ENCODE assay signal across 8 cellular contexts in the genomic region with DNA sequence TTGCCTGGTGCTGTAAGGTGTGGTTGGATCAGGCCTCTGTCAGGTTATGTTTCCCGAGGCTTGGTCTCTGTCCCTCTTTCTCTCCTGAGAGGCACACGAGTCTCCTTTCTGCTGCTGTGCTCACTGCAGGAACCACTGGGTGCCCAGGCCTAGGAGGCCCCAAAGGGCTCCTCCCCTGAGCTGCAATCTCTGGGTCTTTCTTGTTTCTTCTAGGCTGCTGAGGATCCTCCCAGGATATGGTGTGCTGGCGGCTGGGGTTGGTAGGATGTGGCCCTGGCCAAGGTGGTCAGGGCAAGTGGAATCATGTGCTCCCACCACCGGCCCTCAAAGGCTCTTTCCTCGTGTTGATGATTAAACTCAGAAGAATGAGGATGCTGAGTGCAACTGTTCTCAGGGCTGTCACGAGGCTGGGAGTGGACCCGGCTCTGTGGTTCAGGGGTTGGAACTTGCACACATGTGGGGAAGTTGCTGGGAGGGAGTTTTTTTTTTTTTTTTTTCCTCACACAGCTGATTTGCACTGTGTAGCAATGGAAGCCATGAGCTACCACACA. TPM values are rescaled to one million over a fixed set of nuclear protein-coding genes. Genes with fewer than 3 reads are reported as not detected.
DNase-seq lines count a peak whose midpoint lies in the region; ATAC-seq lines count a peak whose summit lies in the region.

No MANE protein-coding gene starts in this region.

- H3K27me3 ChIP-seq in mesenchymal stem cell (ENCODE audit: control insufficient read depth in 1 of 2, insufficient read depth in 1 of 2, low read length in 2 of 2), result no peaks in the 10 kb centered on the region
- no peaks in the 10 kb centered on the region for H3K27me3 ChIP-seq in aorta (ENCODE audit: control insufficient read depth in 1 of 2, insufficient read depth in 2 of 2, low read length in 1 of 2)

- H2BK15ac ChIP-seq in mesenchymal stem cell (ENCODE audit: low read depth, poor library complexity, severe bottlenecking), result peak overlapping the region; percentile 8

- H4K91ac ChIP-seq in mesenchymal stem cell (ENCODE audit: low read length), result peak overlapping the region; percentile 94

- DNase-seq in 8988T (peak; percentile 51), NOMO-1 (lab: John Stamatoyannopoulos, UW; ENCODE audit: unreplicated experiment in 2 of 2) (peak; percentile 61 to 73), dedifferentiated amniotic fluid mesenchymal stem cell (ENCODE audit: extremely low spot score) (peak; percentile 94), mesenchymal stem cell (peak; percentile 100), aorta (peak; percentile 86 to 95), retina (no peak)

- 16% methylated on average over 6 of the region's 7 CpGs for WGBS in mesenchymal stem cell
- WGBS in aorta, 2 donors, result 34 to 36% methylated on average over 7 of the region's 7 CpGs

- peak overlapping the region; percentile 62 for H3K9ac ChIP-seq in mesenchymal stem cell (ENCODE audit: low read length)

- peak overlapping the region; percentile 80 for H2BK5ac ChIP-seq in mesenchymal stem cell (ENCODE audit: low read depth, low read length, poor library complexity, severe bottlenecking)

- H3K27ac ChIP-seq in mesenchymal stem cell (ENCODE audit: low read length, poor library complexity, severe bottlenecking) (peak overlapping the region; percentile 89), aorta (ENCODE audit: low read depth in 1 of 2, low read length in 2 of 2) (peak overlapping the region in 1 of 2 donors; percentile 2)

- no peak overlapping the region for H2AFZ ChIP-seq in mesenchymal stem cell (ENCODE audit: low read depth, low read length)

- intact Hi-C loops in aorta (cut with DNase I), result no loop called here

- peak overlapping the region in 1 of 2 experiments; percentile 57 for H3K23ac ChIP-seq in mesenchymal stem cell (ENCODE audit: low read length in 2 of 2)

- peak overlapping the region; percentile 90 for H4K8ac ChIP-seq in mesenchymal stem cell (ENCODE audit: low read length)

- H3K79me1 ChIP-seq in mesenchymal stem cell (replicated peaks; ENCODE audit: low read length, poor library complexity, severe bottlenecking), result no peaks in the 10 kb centered on the region

- H3K4me1 ChIP-seq in mesenchymal stem cell (ENCODE audit: control insufficient read depth, insufficient read depth, low read depth, low read length), result peaks cover 31% of the 10 kb centered on the region
- H3K4me1 ChIP-seq in aorta (ENCODE audit: control insufficient read depth in 1 of 2, insufficient read depth in 2 of 2, low read length in 2 of 2), result no peaks in the 10 kb centered on the region

- ATAC-seq in GM19324 (IDR thresholded peaks at IDR 0.05; ENCODE audit: low FRiP score, unreplicated experiment), result peak; percentile 48
- ATAC-seq in aorta (ENCODE audit: low FRiP score), result peak; percentile 82
- ATAC-seq in GM21367 (IDR thresholded peaks at IDR 0.05; ENCODE audit: unreplicated experiment), result no peak

- H3K4me2 ChIP-seq in mesenchymal stem cell (ENCODE audit: low read length, poor library complexity, severe bottlenecking), result no peak overlapping the region

- peak overlapping the region; percentile 93 to 100 for H2BK12ac ChIP-seq in mesenchymal stem cell (ENCODE audit: low read length in 2 of 2)

- H3K9me3 ChIP-seq in mesenchymal stem cell (ENCODE audit: control insufficient read depth, low read length), result no peaks in the 10 kb centered on the region
- no peaks in the 10 kb centered on the region for H3K9me3 ChIP-seq in aorta (ENCODE audit: control insufficient read depth, low read length)

- H2AK5ac ChIP-seq in mesenchymal stem cell (ENCODE audit: low read length, severe bottlenecking), result peak overlapping the region; percentile 95

- no peaks in the 10 kb centered on the region for H3K36me3 ChIP-seq in mesenchymal stem cell (ENCODE audit: control insufficient read depth in 1 of 2, insufficient read depth in 2 of 2, low read depth in 1 of 2, low read length in 2 of 2)
- H3K36me3 ChIP-seq in aorta (ENCODE audit: control insufficient read depth in 1 of 2, insufficient read depth in 2 of 2, low read length in 1 of 2), result no peaks in the 10 kb centered on the region

- peak overlapping the region in 1 of 2 experiments; percentile 80 for H3K14ac ChIP-seq in mesenchymal stem cell (ENCODE audit: low read length in 2 of 2)

- H3K4ac ChIP-seq in mesenchymal stem cell (ENCODE audit: low read depth in 1 of 2, low read length in 2 of 2), result peak overlapping the region; percentile 54 to 100

- H2BK120ac ChIP-seq in mesenchymal stem cell (ENCODE audit: low read depth, low read length), result peak overlapping the region; percentile 91

- peak overlapping the region; percentile 98 to 100 for H3K18ac ChIP-seq in mesenchymal stem cell (ENCODE audit: low read depth in 1 of 2, low read length in 2 of 2)

- no peak overlapping the region for H3K4me3 ChIP-seq in mesenchymal stem cell (ENCODE audit: insufficient read depth in 1 of 2, low read depth in 1 of 2, low read length in 2 of 2)
- no peak overlapping the region for H3K4me3 ChIP-seq in aorta (ENCODE audit: low read length in 2 of 2)

RNA-seq across cellular contexts. Expression of a gene that starts 43.6 kb away (rescaled TPM):
- polyA plus RNA-seq in mesenchymal stem cell (2013, experiment 1 of 2), result 28.4 TPM
- polyA plus RNA-seq in mesenchymal stem cell (2013, experiment 2 of 2), result 29.4 TPM
- total RNA-seq in aorta, result 10 to 100 TPM; 41.0 to 89.7 TPM
- 100 to 1,000 TPM in 1 of 2 donors, 10 to 100 TPM in 1; 23.2 to 103 TPM for polyA plus RNA-seq in aorta
